ENCODE assay signal across 1 cellular context in the genomic region with DNA sequence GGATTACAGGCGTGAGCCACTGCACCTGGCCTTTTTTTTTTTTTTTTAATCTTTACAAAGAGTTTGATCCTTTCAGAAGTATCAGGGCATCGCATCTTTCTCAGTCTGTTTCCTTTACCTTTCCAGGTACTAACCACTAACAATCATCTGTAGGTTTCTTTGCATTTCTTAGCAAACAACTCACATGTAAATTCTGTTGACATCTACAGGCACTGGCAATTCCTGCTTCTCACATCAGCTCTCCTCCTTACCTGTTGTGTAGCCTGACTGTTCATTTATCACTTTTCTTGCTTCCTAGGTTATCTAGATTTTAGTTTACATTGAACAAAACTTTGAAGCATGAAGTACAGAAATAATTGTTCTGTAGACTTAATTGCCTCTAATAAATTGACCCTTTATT.
TF ChIP-seq lines count a peak whose summit lies in the region.

No MANE protein-coding gene starts in this region.

TF ChIP-seq in GM23338, 12 proteins besides CTCF, POLR2A, EP300 and RAD21 (continued from another document):
- TF ChIP-seq, protein P1, sequence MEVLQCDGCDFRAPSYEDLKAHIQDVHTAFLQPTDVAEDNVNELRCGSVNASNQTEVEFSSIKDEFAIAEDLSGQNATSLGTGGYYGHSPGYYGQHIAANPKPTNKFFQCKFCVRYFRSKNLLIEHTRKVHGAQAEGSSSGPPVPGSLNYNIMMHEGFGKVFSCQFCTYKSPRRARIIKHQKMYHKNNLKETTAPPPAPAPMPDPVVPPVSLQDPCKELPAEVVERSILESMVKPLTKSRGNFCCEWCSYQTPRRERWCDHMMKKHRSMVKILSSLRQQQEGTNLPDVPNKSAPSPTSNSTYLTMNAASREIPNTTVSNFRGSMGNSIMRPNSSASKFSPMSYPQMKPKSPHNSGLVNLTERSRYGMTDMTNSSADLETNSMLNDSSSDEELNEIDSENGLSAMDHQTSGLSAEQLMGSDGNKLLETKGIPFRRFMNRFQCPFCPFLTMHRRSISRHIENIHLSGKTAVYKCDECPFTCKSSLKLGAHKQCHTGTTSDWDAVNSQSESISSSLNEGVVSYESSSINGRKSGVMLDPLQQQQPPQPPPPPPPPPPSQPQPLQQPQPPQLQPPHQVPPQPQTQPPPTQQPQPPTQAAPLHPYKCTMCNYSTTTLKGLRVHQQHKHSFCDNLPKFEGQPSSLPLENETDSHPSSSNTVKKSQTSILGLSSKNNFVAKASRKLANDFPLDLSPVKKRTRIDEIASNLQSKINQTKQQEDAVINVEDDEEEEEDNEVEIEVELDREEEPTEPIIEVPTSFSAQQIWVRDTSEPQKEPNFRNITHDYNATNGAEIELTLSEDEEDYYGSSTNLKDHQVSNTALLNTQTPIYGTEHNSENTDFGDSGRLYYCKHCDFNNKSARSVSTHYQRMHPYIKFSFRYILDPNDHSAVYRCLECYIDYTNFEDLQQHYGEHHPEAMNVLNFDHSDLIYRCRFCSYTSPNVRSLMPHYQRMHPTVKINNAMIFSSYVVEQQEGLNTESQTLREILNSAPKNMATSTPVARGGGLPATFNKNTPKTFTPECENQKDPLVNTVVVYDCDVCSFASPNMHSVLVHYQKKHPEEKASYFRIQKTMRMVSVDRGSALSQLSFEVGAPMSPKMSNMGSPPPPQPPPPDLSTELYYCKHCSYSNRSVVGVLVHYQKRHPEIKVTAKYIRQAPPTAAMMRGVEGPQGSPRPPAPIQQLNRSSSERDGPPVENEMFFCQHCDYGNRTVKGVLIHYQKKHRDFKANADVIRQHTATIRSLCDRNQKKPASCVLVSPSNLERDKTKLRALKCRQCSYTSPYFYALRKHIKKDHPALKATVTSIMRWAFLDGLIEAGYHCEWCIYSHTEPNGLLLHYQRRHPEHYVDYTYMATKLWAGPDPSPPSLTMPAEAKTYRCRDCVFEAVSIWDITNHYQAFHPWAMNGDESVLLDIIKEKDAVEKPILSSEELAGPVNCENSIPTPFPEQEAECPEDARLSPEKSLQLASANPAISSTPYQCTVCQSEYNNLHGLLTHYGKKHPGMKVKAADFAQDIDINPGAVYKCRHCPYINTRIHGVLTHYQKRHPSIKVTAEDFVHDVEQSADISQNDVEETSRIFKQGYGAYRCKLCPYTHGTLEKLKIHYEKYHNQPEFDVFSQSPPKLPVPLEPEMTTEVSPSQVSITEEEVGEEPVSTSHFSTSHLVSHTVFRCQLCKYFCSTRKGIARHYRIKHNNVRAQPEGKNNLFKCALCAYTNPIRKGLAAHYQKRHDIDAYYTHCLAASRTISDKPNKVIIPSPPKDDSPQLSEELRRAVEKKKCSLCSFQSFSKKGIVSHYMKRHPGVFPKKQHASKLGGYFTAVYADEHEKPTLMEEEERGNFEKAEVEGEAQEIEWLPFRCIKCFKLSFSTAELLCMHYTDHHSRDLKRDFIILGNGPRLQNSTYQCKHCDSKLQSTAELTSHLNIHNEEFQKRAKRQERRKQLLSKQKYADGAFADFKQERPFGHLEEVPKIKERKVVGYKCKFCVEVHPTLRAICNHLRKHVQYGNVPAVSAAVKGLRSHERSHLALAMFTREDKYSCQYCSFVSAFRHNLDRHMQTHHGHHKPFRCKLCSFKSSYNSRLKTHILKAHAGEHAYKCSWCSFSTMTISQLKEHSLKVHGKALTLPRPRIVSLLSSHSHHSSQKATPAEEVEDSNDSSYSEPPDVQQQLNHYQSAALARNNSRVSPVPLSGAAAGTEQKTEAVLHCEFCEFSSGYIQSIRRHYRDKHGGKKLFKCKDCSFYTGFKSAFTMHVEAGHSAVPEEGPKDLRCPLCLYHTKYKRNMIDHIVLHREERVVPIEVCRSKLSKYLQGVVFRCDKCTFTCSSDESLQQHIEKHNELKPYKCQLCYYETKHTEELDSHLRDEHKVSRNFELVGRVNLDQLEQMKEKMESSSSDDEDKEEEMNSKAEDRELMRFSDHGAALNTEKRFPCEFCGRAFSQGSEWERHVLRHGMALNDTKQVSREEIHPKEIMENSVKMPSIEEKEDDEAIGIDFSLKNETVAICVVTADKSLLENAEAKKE (CRISPR knock-in tag; IDR thresholded peaks at IDR 0.05) = no peak
- TF ChIP-seq JUNB (IDR thresholded peaks at IDR 0.05; ENCODE audit: unreplicated experiment) (no peak), POLR2AphosphoS5 (IDR thresholded peaks at IDR 0.05; ENCODE audit: low read depth) (no peak), STAT1 (IDR thresholded peaks at IDR 0.05; ENCODE audit: unreplicated experiment) (no peak), NANOG (IDR thresholded peaks at IDR 0.05; ENCODE audit: borderline replicate concordance) (no peak)
- TF ChIP-seq, protein P2, sequence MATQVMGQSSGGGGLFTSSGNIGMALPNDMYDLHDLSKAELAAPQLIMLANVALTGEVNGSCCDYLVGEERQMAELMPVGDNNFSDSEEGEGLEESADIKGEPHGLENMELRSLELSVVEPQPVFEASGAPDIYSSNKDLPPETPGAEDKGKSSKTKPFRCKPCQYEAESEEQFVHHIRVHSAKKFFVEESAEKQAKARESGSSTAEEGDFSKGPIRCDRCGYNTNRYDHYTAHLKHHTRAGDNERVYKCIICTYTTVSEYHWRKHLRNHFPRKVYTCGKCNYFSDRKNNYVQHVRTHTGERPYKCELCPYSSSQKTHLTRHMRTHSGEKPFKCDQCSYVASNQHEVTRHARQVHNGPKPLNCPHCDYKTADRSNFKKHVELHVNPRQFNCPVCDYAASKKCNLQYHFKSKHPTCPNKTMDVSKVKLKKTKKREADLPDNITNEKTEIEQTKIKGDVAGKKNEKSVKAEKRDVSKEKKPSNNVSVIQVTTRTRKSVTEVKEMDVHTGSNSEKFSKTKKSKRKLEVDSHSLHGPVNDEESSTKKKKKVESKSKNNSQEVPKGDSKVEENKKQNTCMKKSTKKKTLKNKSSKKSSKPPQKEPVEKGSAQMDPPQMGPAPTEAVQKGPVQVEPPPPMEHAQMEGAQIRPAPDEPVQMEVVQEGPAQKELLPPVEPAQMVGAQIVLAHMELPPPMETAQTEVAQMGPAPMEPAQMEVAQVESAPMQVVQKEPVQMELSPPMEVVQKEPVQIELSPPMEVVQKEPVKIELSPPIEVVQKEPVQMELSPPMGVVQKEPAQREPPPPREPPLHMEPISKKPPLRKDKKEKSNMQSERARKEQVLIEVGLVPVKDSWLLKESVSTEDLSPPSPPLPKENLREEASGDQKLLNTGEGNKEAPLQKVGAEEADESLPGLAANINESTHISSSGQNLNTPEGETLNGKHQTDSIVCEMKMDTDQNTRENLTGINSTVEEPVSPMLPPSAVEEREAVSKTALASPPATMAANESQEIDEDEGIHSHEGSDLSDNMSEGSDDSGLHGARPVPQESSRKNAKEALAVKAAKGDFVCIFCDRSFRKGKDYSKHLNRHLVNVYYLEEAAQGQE (IDR thresholded peaks at IDR 0.05; ENCODE audit: unreplicated experiment) = no peak
TF ChIP-seq in GM23338: peak in this region for 0.
